In genomic region chr2:95990884-95991283, GRCh38 we compare ENCODE assay signal across 10 cellular contexts. TPM values are rescaled to one million over a fixed set of nuclear protein-coding genes. Genes with fewer than 3 reads are reported as not detected.
DNase-seq lines count a peak whose midpoint lies in the region; ATAC-seq, FAIRE-seq and TF ChIP-seq lines count a peak whose summit lies in the region.
"Not testable (repeated sequence)": the region's sequence is repeated elsewhere in the genome, so short reads cannot be mapped to it uniquely, and the experiment has no call there.
"Had no signal": no experiment of that assay in that cellular context is flagged by ENCODE, and none has a peak within 500 bp of the region (broad histone marks: within the 10 kb centered on the region; RNA-seq: fewer than 3 reads in every experiment).

No MANE protein-coding gene starts in this region.

- not testable (repeated sequence) for ATAC-seq in A549; PC-3; activated CD8-positive, alpha-beta T cell treated with anti-CD3 and anti-CD28 coated beads for 36 hours; naive B cell (ENCODE audit: low read depth in 2 of 2)

- H3K4me3 Mint-ChIP-seq in activated CD8-positive, alpha-beta T cell treated with anti-CD3 and anti-CD28 coated beads for 36 hours, result peak overlapping the region; percentile 62
- H3K4me3 Mint-ChIP-seq in naive B cell, result peak overlapping the region in 4 of 8 donors; percentile 16 to 97 (median 88)

- H3K4me1 ChIP-seq in A549; GM23248 (ENCODE audit: insufficient read depth); PC-3 (ENCODE audit: insufficient read depth, low read length): not testable (repeated sequence)

- in situ Hi-C loops in GM23248 (cut with MboI); brain microvascular endothelial cell (cut with HindIII; ENCODE audit: low pct_ligation_motif_present, low sequenced_read_pairs): not testable (repeated sequence)

- H3K9me3 Mint-ChIP-seq in activated CD8-positive, alpha-beta T cell treated with anti-CD3 and anti-CD28 coated beads for 36 hours; naive B cell: not testable (repeated sequence)

- not testable (repeated sequence) for DNase-seq in A549 (ENCODE audit: low read depth in 1 of 2, low spot score in 1 of 2); GM23248; PC-3; brain microvascular endothelial cell; fibroblast of mammary gland (ENCODE audit: low read depth); naive B cell
- DNase-seq in activated CD8-positive, alpha-beta T cell treated with anti-CD3 and anti-CD28 coated beads for 36 hours, result peak; percentile 27
- peak; percentile 19 for DNase-seq in stimulated activated CD4-positive, alpha-beta T cell treated with anti-CD3 and anti-CD28 coated beads, Interleukin-15, amount 100 ng/mL, for 24 hours

- H3K27ac ChIP-seq in A549, result peak overlapping the region; percentile 40 to 74; a peak in 2 of 6 replicates
- not testable (repeated sequence) for H3K27ac ChIP-seq in GM23248; PC-3 (ENCODE audit: low read length); brain microvascular endothelial cell

- H3K9ac ChIP-seq in GM23248, result peak overlapping the region; percentile 56
- H3K9ac ChIP-seq in PC-3 (ENCODE audit: low read length), result not testable (repeated sequence)

- not testable (repeated sequence) for H4K20me1 ChIP-seq in GM23248 (ENCODE audit: insufficient read depth); PC-3 (ENCODE audit: low read length)

- TF ChIP-seq CTCF in A549 (IDR thresholded peaks at IDR 0.05); PC-3 (conservative IDR thresholded peaks at IDR 0.05; ENCODE audit: low read depth, low read length); activated CD8-positive, alpha-beta T cell treated with anti-CD3 and anti-CD28 coated beads for 36 hours (IDR thresholded peaks at IDR 0.05); brain microvascular endothelial cell (IDR thresholded peaks at IDR 0.05; ENCODE audit: low read depth, low read length, missing control alignments); fibroblast of mammary gland (conservative IDR thresholded peaks at IDR 0.05; ENCODE audit: control insufficient read depth, insufficient read depth, low read depth, low read length): not testable (repeated sequence)

- TF ChIP-seq EP300 in A549 (IDR thresholded peaks at IDR 0.05), result not testable (repeated sequence)

- TF ChIP-seq POLR2A in A549 (IDR thresholded peaks at IDR 0.05; ENCODE audit: low read length), result not testable (repeated sequence)

- H3K27me3 ChIP-seq in GM23248 (replicated peaks; ENCODE audit: insufficient read depth); PC-3 (ENCODE audit: low read length); brain microvascular endothelial cell (replicated peaks): not testable (repeated sequence)

- POLR2A ChIA-PET in A549 (lab: Yijun Ruan, JAX), result not testable (repeated sequence)
- POLR2A ChIA-PET in PC-3 (lab: Charles Lee; ENCODE audit: unreplicated experiment), result interaction anchor here (1.0 kb wide), 1 partner anchor 80 kb away, joined by 6 read pairs; no protein-coding TSS in a partner anchor
- POLR2A ChIA-PET in activated CD8-positive, alpha-beta T cell treated with anti-CD3 and anti-CD28 coated beads for 36 hours (lab: Charles Lee), result interaction anchor here (0.6 to 2.0 kb wide), 3 partner anchors 153 to 173 kb away, joined by 3 to 5 read pairs (median 3); no protein-coding TSS in a partner anchor

- intact Hi-C loops in PC-3 (cut with micrococcal nuclease), result loop anchor here (10.0 kb wide), 1 partner anchor 274 kb away; the partner anchor contains the start of genes CIAO1 and TMEM127
- intact Hi-C loops in activated CD8-positive, alpha-beta T cell treated with anti-CD3 and anti-CD28 coated beads for 36 hours (cut with micrococcal nuclease), result not testable (repeated sequence)

- WGBS in A549 (ENCODE audit: missing lambda C conversion rate), result 1% methylated on average over 2 of the region's 6 CpGs
- WGBS in GM23248 (ENCODE audit: low coverage in 1 of 2, low lambda C conversion rate in 2 of 2, missing lambda C conversion rate in 2 of 2), 2 experiments, result 0 to 1% methylated on average over 1 to 6 of the region's 6 CpGs

- H3K9me3 ChIP-seq in A549; GM23248 (ENCODE audit: low read depth); PC-3 (ENCODE audit: low read length): not testable (repeated sequence)

- BruUV-seq in PC-3 (replicated peaks; lab: Mats Ljungman, UMichigan), result not testable (repeated sequence)

- not testable (repeated sequence) for H3K36me3 ChIP-seq in GM23248 (ENCODE audit: low read depth); PC-3 (ENCODE audit: low read depth, low read length); brain microvascular endothelial cell (replicated peaks)

- H3K4me2 ChIP-seq in A549 (peak overlapping the region; percentile 82), GM23248 (ENCODE audit: unreplicated experiment) (peak overlapping the region; percentile 83), PC-3 (ENCODE audit: low read length) (peak overlapping the region; percentile 63)

- not testable (repeated sequence) for TF ChIP-seq RAD21 in A549 (conservative IDR thresholded peaks at IDR 0.05 in 1 of 2, IDR thresholded peaks at IDR 0.05 in 1 of 2)

- H3K27me3 Mint-ChIP-seq in activated CD8-positive, alpha-beta T cell treated with anti-CD3 and anti-CD28 coated beads for 36 hours, result peaks cover 12% of the 10 kb centered on the region
- H3K27me3 Mint-ChIP-seq in naive B cell, result peaks cover 5 to 22% (median 10%) of the 10 kb centered on the region in 3 donors

- H3K27ac Mint-ChIP-seq in activated CD8-positive, alpha-beta T cell treated with anti-CD3 and anti-CD28 coated beads for 36 hours, result not testable (repeated sequence)
- H3K27ac Mint-ChIP-seq in naive B cell, result peak overlapping the region in 4 of 6 donors; percentile 33 to 94 (median 72)

- not testable (repeated sequence) for H3K36me3 Mint-ChIP-seq in activated CD8-positive, alpha-beta T cell treated with anti-CD3 and anti-CD28 coated beads for 36 hours (ENCODE audit: low read depth); naive B cell

- H3K79me2 ChIP-seq in GM23248 (ENCODE audit: insufficient read depth), result peaks cover 18% of the 10 kb centered on the region
- H3K79me2 ChIP-seq in PC-3 (ENCODE audit: low read length), result not testable (repeated sequence)

- FAIRE-seq in A549 (lab: Jason Lieb, UNC), result not testable (repeated sequence)

- not testable (repeated sequence) for H3F3A ChIP-seq in GM23248 (ENCODE audit: insufficient read depth); PC-3 (ENCODE audit: low read length, unreplicated experiment)

- not testable (repeated sequence) for H2AFZ ChIP-seq in GM23248; PC-3 (ENCODE audit: low read length)

- H3K4me3 ChIP-seq in A549 (peak overlapping the region; percentile 41), GM23248 (peak overlapping the region; percentile 68), PC-3 (ENCODE audit: low read length) (peak overlapping the region; percentile 57), brain microvascular endothelial cell (ENCODE audit: low read depth, low read length) (peak overlapping the region; percentile 47), fibroblast of mammary gland (ENCODE audit: control insufficient read depth, low read depth, low read length) (peak overlapping the region; percentile 40)

- not testable (repeated sequence) for H3K9me2 ChIP-seq in GM23248 (ENCODE audit: insufficient read depth); PC-3 (replicated peaks; ENCODE audit: low read length)

- not testable (repeated sequence) for H3K4me1 Mint-ChIP-seq in activated CD8-positive, alpha-beta T cell treated with anti-CD3 and anti-CD28 coated beads for 36 hours (ENCODE audit: low read depth); naive B cell

- CTCF ChIA-PET in A549 (lab: Yijun Ruan, JAX), result interaction anchor here (1.0 to 3.2 kb wide), 2 partner anchors 127 to 183 kb away, joined by 3 to 24 read pairs; partner anchors contain the start of gene ADRA2B
- CTCF ChIA-PET in PC-3 (lab: Charles Lee), result not testable (repeated sequence)
- CTCF ChIA-PET in activated CD8-positive, alpha-beta T cell treated with anti-CD3 and anti-CD28 coated beads for 36 hours (lab: Charles Lee), result interaction anchor here (0.8 to 2.9 kb wide), 4 partner anchors 126 to 338 kb away, joined by 3 to 28 read pairs (median 11); partner anchors contain the start of gene ADRA2B

RNA-seq across cellular contexts. Expression of gene ANKRD36C, which starts 0.7 kb away (rescaled TPM):
- polyA plus RNA-seq in A549 (2011; rRNA removed), result 9.9 and 11.5 TPM in 2 replicates
- polyA plus RNA-seq in A549 (2012; cell fraction: cytosol; rRNA removed), result 1.7 TPM in 2 replicates
- 2.4 and 4.6 TPM in 2 replicates for polyA plus RNA-seq in A549 (2012; cell fraction: nucleus; rRNA removed)
- 2.2 to 3.1 TPM (median 2.5 TPM) in 3 replicates for polyA plus RNA-seq in A549 (2017; fragmentation: RNase III; extraction: RNeasy Plus Mini Kit Qiagen cat#74134 plus additional on column Dnase treatment)
- polyA minus RNA-seq in A549 (2011; rRNA and poly(A)+ RNA removed), result 76.6 and 84.5 TPM in 2 replicates
- 12.2 and 22.5 TPM in 2 replicates for total RNA-seq in GM23248 (2014; rRNA removed; shearing (Covaris generic))
- polyA plus RNA-seq in GM23248 (2016; fragmentation: Nextera tagmentation; extraction: Ambion mirVana), result 10.0 and 15.4 TPM in 2 replicates
- total RNA-seq in PC-3 (2014; rRNA removed), result 8.5 and 17.6 TPM in 2 replicates
- 10 to 100 TPM; 37.4 to 41.5 TPM for total RNA-seq in activated CD8-positive, alpha-beta T cell treated with anti-CD3 and anti-CD28 coated beads for 36 hours
- polyA plus RNA-seq in naive B cell (ENCODE audit: low read depth in 6 of 6), result 10 to 100 TPM in 5 of 6 donors, 1 to 10 TPM in 1; 4.7 to 30.1 (median 15.4) TPM

RNA-seq across cellular contexts. Expression of gene GPAT2, which starts 43.8 kb away (rescaled TPM):
- not detected in 2 replicates for polyA plus RNA-seq in A549 (2011; rRNA removed)
- polyA plus RNA-seq in A549 (2012; cell fraction: cytosol; rRNA removed), result not detected in 2 replicates
- polyA plus RNA-seq in A549 (2012; cell fraction: nucleus; rRNA removed), result not detected in 2 replicates
- not detected in 3 replicates for polyA plus RNA-seq in A549 (2017; fragmentation: RNase III; extraction: RNeasy Plus Mini Kit Qiagen cat#74134 plus additional on column Dnase treatment)
- not detected in 2 replicates for polyA minus RNA-seq in A549 (2011; rRNA and poly(A)+ RNA removed)
- total RNA-seq in GM23248 (2014; rRNA removed; shearing (Covaris generic)), result 0.65 and 1.0 TPM in 2 replicates
- 0.38 and 0.71 TPM in 2 replicates for polyA plus RNA-seq in GM23248 (2016; fragmentation: Nextera tagmentation; extraction: Ambion mirVana)
- total RNA-seq in PC-3 (2014; rRNA removed), result not detected in 2 replicates
- total RNA-seq in activated CD8-positive, alpha-beta T cell treated with anti-CD3 and anti-CD28 coated beads for 36 hours, result 10 to 100 TPM in 1 of 2 experiments, 1 to 10 TPM in 1; 9.7 to 10.2 TPM
- 10 to 100 TPM in 1 of 6 donors, 1 to 10 TPM in 5; 1.2 to 28.4 (median 2.1) TPM for polyA plus RNA-seq in naive B cell (ENCODE audit: low read depth in 6 of 6)
- total RNA-seq: A172, NCI-H460 had no signal
